In the genomic region with DNA sequence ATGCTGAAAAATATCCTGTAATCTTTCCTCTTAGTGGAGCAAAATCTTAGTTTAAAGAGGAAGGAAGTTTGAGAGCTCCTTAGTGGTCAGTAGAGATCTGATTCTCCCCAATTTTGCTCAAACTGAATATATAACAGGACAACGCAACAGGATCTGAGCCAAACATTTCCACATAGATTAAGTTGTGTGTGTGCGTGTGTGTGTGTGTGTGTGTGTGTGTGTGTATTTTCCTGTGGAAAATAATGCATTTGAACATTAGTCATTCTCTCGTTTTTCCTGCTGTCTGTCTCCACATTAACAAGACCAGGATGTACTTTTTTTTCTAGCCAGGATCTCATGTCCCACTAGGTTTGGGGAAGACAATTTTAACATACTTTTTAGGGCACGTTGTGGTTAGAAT, we compare ENCODE assay signal across 20 cellular contexts.
A peak's percentile ranks its signal among the peaks of the same experiment; 100 is the strongest.
DNase-seq lines count a peak whose midpoint lies in the region; ATAC-seq, FAIRE-seq and TF ChIP-seq lines count a peak whose summit lies in the region.
"Had no signal": no experiment of that assay in that cellular context is flagged by ENCODE, and none has a peak within 500 bp of the region (broad histone marks: within the 10 kb centered on the region; RNA-seq: fewer than 3 reads in every experiment).

No MANE protein-coding gene starts in this region.

- DNase-seq in PC-3 (peak; percentile 38), epithelial cell of esophagus (ENCODE audit: low read depth) (peak; percentile 17), T1000 (lab: John Stamatoyannopoulos, UW) (no peak), retina (no peak), Ammon's horn (ENCODE audit: low spot score) (no peak)
- DNase-seq: ACHN; Caco-2; CD4-positive, alpha-beta T cell; GDM1; IMR-90 had no signal

- ATAC-seq in PC-3 (no peak), HG03175 (IDR thresholded peaks at IDR 0.05; ENCODE audit: unreplicated experiment) (no peak)
- ATAC-seq: K562 had no signal

- BruUV-seq in PC-3 (replicated peaks; lab: Mats Ljungman, UMichigan), result no TSS peak

- H3K4me3 ChIP-seq in PC-3 (ENCODE audit: low read length), result no peak overlapping the region
- H3K4me3 ChIP-seq in epithelial cell of esophagus (ENCODE audit: low read length), result no peak overlapping the region
- H3K4me3 ChIP-seq: HAP-1, K562 had no signal

- POLR2A ChIA-PET in PC-3 (lab: Charles Lee; ENCODE audit: unreplicated experiment), result no interaction called here

- H3K4me1 ChIP-seq in PC-3 (ENCODE audit: insufficient read depth, low read length), result peaks cover 2% of the 10 kb centered on the region
- H3K4me1 ChIP-seq: Caco-2, HAP-1 had no signal

- H3K27me3 ChIP-seq in PC-3 (ENCODE audit: low read length), result no peaks in the 10 kb centered on the region

- CTCF ChIA-PET in PC-3 (lab: Charles Lee), result no interaction called here

- no peaks in the 10 kb centered on the region for H4K20me1 ChIP-seq in PC-3 (ENCODE audit: low read length)

- H3K27ac ChIP-seq in PC-3 (ENCODE audit: low read length), result no peak overlapping the region
- H3K27ac ChIP-seq: C4-2B had no signal

- intact Hi-C loops in PC-3 (cut with micrococcal nuclease), result no loop called here

- no peaks in the 10 kb centered on the region for H3K36me3 ChIP-seq in PC-3 (ENCODE audit: low read depth, low read length)
- H3K36me3 ChIP-seq: HAP-1 had no signal

- no peak overlapping the region for H3K9ac ChIP-seq in PC-3 (ENCODE audit: low read length)

- no peak overlapping the region for H2AFZ ChIP-seq in PC-3 (ENCODE audit: low read length)

- H3K9me2 ChIP-seq in PC-3 (replicated peaks; ENCODE audit: low read length), result no peaks in the 10 kb centered on the region

- H3K79me2 ChIP-seq in PC-3 (ENCODE audit: low read length), result no peaks in the 10 kb centered on the region

- TF ChIP-seq CTCF in PC-3 (conservative IDR thresholded peaks at IDR 0.05; ENCODE audit: low read depth, low read length) (no peak), epithelial cell of esophagus (IDR thresholded peaks at IDR 0.05; ENCODE audit: insufficient read depth, low read depth, low read length, missing control alignments) (no peak)

- H3F3A ChIP-seq in PC-3 (ENCODE audit: low read length, unreplicated experiment), result no peaks in the 10 kb centered on the region

- no peak overlapping the region for H3K4me2 ChIP-seq in PC-3 (ENCODE audit: low read length)

- peak; percentile 17 for FAIRE-seq in islet of Langerhans (lab: Jason Lieb, UNC)
- FAIRE-seq: A204.1, D721Med, GM12892, GM18507, H1, K562 had no signal

- H3K9me3 ChIP-seq in PC-3 (ENCODE audit: low read length), result no peaks in the 10 kb centered on the region
- H3K9me3 ChIP-seq: Caco-2, HAP-1 had no signal

Comparison
In these comparisons a context has a peak if more than half of its experiments do, and no peak if none do; other contexts are left out.
1. DNase-seq: peak in PC-3 (single experiment) and epithelial cell of esophagus (single experiment); none in T1000 (single experiment), retina (single experiment) and Ammon's horn (single experiment).